In the genomic region with DNA sequence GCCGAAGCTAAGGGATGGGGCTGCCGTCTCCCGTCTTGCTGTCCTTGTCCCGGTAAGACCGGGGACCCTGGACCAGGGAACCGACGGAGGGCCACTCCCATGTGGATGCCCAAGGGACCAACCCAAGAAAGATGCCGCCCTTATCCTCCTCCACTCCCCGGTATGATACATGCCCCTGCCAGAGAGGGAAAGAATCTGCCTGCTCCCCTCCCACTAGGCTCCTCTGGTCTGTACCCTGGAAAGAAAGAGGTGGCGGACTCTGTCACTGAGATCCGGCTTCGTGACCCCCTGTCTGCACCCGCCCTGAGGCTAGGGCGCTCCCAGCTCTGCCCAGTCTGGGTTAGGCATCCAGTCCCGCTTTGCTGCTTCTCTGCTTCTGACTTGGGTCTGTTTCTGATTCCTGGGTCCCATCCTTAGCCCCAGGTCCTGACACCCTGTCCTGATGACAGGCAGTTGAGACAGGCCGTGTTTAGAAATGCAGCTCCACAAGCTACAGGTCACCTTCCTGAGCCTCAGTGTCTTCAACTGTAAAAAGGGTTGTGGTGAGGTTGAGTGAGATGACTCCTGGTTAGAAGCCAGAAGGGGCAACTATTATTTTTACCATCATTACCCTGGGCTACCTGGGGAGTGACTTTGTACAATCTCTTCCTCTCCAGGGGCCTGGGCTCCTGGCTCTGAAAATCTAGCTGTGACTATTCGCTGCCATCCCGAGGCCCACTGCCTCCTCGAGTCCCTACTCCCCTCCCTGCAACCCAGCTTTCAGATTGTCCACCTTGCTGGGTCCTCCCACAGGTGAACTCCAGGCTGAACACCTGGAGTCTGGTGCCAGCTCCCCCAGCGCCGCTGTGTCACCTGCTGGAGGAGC, we compare ENCODE assay signal across 8 cellular contexts.
DNase-seq lines count a peak whose midpoint lies in the region; ATAC-seq and TF ChIP-seq lines count a peak whose summit lies in the region.

No MANE protein-coding gene starts in this region.

- no peaks in the 10 kb centered on the region for H3K27me3 ChIP-seq in muscle layer of duodenum (ENCODE audit: low read depth, low read length)

- peaks cover 0 to 10% of the 10 kb centered on the region in 2 donors for H3K9me3 ChIP-seq in muscle layer of duodenum (ENCODE audit: control insufficient read depth in 1 of 2, low read length in 2 of 2)

- TF ChIP-seq CTCF in GM12865 (IDR thresholded peaks at IDR 0.05; ENCODE audit: insufficient read depth, low read depth, low read length, missing control alignments) (no peak), NB4 (IDR thresholded peaks at IDR 0.05; ENCODE audit: low read depth, low read length) (no peak)

- peak; percentile 86 for DNase-seq in GM12865 (ENCODE audit: low read depth)
- peak; percentile 80 for DNase-seq in NB4 (ENCODE audit: low read depth)
- peak; percentile 16 for DNase-seq in cerebellar cortex (ENCODE audit: low spot score)
- DNase-seq in activated CD4-positive, CD25-positive, alpha-beta regulatory T cell treated with anti-CD3 and anti-CD28 coated beads, Interleukin-2, amount 50 U/mL, for 72 hours: no peak
- no peak for DNase-seq in AG08396 (ENCODE audit: low spot score)

- H3K36me3 ChIP-seq in muscle layer of duodenum (ENCODE audit: control insufficient read depth in 1 of 2, insufficient read depth in 2 of 2, low read length in 2 of 2): peaks cover 0 to 2% of the 10 kb centered on the region in 2 donors

- TF ChIP-seq POLR2A in NB4 (IDR thresholded peaks at IDR 0.05; ENCODE audit: extremely low read depth, insufficient read length): no peak

- peaks cover 3 to 6% of the 10 kb centered on the region in 2 donors for H3K4me1 ChIP-seq in muscle layer of duodenum (ENCODE audit: control insufficient read depth in 1 of 2, insufficient read depth in 2 of 2, low read length in 2 of 2)

- H3K27ac ChIP-seq in muscle layer of duodenum (ENCODE audit: low read length): peak overlapping the region; percentile 92

- no peak for ATAC-seq in GM21576 (IDR thresholded peaks at IDR 0.05; ENCODE audit: unreplicated experiment)
- ATAC-seq in GM21360 (IDR thresholded peaks at IDR 0.05; ENCODE audit: unreplicated experiment): no peak

- H3K4me3 ChIP-seq in GM12865 (ENCODE audit: low read depth, low read length) (peak overlapping the region; percentile 69), NB4 (ENCODE audit: low read depth, low read length) (no peak overlapping the region), muscle layer of duodenum (ENCODE audit: low read depth in 1 of 2, low read length in 2 of 2) (peak overlapping the region; percentile 60 to 67)

Comparison
In these comparisons a context has a peak if more than half of its experiments do, and no peak if none do; other contexts are left out.
1. DNase-seq: peak in GM12865 (single experiment), NB4 (single experiment) and cerebellar cortex (single experiment); none in activated CD4-positive, CD25-positive, alpha-beta regulatory T cell treated with anti-CD3 and anti-CD28 coated beads, Interleukin-2, amount 50 U/mL, for 72 hours (single experiment) and AG08396 (single experiment).